In the genomic region with DNA sequence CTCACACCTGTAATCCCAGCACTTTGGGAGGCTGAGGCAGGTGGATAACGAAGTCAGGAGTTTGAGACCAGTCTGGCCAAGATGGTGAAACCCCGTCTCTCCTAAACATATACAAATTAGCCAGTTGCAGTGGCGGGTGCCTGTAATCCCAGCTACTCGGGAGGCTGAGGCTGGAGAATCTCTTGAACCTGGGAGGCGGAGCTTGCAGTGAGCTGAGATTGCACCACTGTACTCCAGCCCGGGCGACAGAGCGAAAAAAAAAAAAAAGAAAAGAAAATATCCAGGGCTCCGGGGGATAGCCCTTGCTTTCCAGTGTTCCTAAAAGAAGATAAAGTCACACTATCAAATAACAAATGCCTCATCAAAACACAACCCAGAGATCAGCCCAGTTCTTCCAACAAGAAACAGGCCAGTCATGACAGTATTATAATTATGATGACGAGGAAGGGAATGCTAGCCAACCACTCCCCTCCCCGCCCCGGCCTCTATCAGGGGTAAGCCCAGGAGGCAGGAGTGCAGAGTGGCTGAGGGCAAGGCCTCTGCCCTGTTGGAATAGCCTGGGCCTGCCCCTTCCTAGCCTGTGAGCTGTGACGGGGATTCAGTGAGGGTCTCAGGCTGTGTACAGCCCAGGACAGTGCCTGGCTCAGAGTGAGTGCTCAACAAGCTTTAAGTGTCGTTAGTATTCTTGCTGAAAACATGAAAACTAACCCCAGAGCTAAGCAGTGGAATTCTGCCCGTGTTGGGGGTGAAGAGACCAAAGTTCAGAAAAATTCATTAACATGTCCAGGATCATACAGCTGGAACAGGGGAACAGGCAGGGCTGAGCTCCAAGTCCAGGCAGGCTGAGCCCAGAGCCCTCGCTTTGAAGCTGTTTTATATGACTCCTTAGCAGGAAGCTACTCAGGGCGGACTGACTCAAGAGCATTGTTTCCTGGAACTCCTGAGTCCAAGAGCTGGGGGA, we compare ENCODE assay signal across 12 cellular contexts. TPM values are rescaled to one million over a fixed set of nuclear protein-coding genes. Genes with fewer than 3 reads are reported as not detected.
DNase-seq lines count a peak whose midpoint lies in the region; ATAC-seq and TF ChIP-seq lines count a peak whose summit lies in the region.
"Had no signal": no experiment of that assay in that cellular context is flagged by ENCODE, and none has a peak within 500 bp of the region (broad histone marks: within the 10 kb centered on the region; RNA-seq: fewer than 3 reads in every experiment).

No MANE protein-coding gene starts in this region.

- DNase-seq in NCI-H510A treated with DMSO at 0.1 percent for 48 hours (lab: John Stamatoyannopoulos, UW) (peak; percentile 11), NCI-H510A (lab: John Stamatoyannopoulos, UW) (no peak), cardiac muscle cell (ENCODE audit: low read depth in 1 of 2, low spot score in 1 of 2) (peak; percentile 29 to 72), neuronal stem cell (ENCODE audit: low spot score) (no peak), NCI-H1092 (lab: John Stamatoyannopoulos, UW) (no peak), GM20000 (ENCODE audit: low spot score) (no peak)
- DNase-seq in effector CD4-positive, alpha-beta T cell, result no peak
- DNase-seq: activated CD8-positive, alpha-beta memory T cell treated with anti-CD3 and anti-CD28 coated beads, Interleukin-2, amount 50 U/mL, for 4 hours; effector memory CD4-positive, alpha-beta T cell; NCI-H2081 had no signal

- no peak overlapping the region for H3K23ac ChIP-seq in neuronal stem cell (ENCODE audit: low read depth, low read length, poor library complexity)

- no peak overlapping the region for H3K4me2 ChIP-seq in neuronal stem cell (ENCODE audit: insufficient read depth, low read length, poor library complexity, severe bottlenecking)

- H3K18ac ChIP-seq in neuronal stem cell (ENCODE audit: low read length), result peak overlapping the region; percentile 72

- ATAC-seq in HG03039 (IDR thresholded peaks at IDR 0.05; ENCODE audit: unreplicated experiment), result no peak

- WGBS in neuronal stem cell (ENCODE audit: extremely low coverage in 2 of 2, insufficient read length in 2 of 2, insufficient replicate concordance in 1 of 2), 2 donors, result no CpG with 5 or more reads among the region's 17 CpGs

- no peak overlapping the region for H4K8ac ChIP-seq in neuronal stem cell (ENCODE audit: low read depth, low read length)

- no peak overlapping the region for H3K14ac ChIP-seq in neuronal stem cell (ENCODE audit: low read length)

- peaks cover 28% of the 10 kb centered on the region for H3K4me1 ChIP-seq in cardiac muscle cell (ENCODE audit: low read depth)
- H3K4me1 ChIP-seq in neuronal stem cell (ENCODE audit: control insufficient read depth in 2 of 2, insufficient read depth in 1 of 2, low read depth in 1 of 2, low read length in 2 of 2), result peaks cover 0 to 2% of the 10 kb centered on the region in 2 donors

- H2BK15ac ChIP-seq in neuronal stem cell (ENCODE audit: low read length), result no peak overlapping the region

- TF ChIP-seq CTCF in cardiac muscle cell (IDR thresholded peaks at IDR 0.05; ENCODE audit: low read depth, low read length) (no peak), GM20000 (IDR thresholded peaks at IDR 0.05; ENCODE audit: extremely low read depth, missing control alignments) (no peak)

- H3K4me3 ChIP-seq in cardiac muscle cell (no peak overlapping the region), neuronal stem cell (ENCODE audit: low read length in 2 of 2) (no peak overlapping the region)

- no peak overlapping the region for H3K9ac ChIP-seq in neuronal stem cell (ENCODE audit: low read depth, low read length, poor library complexity)

- no peak overlapping the region for H3K4ac ChIP-seq in neuronal stem cell (ENCODE audit: low read length)

- H3K27me3 ChIP-seq in cardiac muscle cell, result no peaks in the 10 kb centered on the region
- peaks cover 0 to 32% (median 0%) of the 10 kb centered on the region in 3 experiments for H3K27me3 ChIP-seq in neuronal stem cell (ENCODE audit: control insufficient read depth in 3 of 3, insufficient read depth in 3 of 3, low read depth in 1 of 3, low read length in 3 of 3)

- H2BK120ac ChIP-seq in neuronal stem cell (ENCODE audit: low read depth, low read length), result no peak overlapping the region

- H3K36me3 ChIP-seq in cardiac muscle cell, result no peaks in the 10 kb centered on the region
- no peaks in the 10 kb centered on the region for H3K36me3 ChIP-seq in neuronal stem cell (replicated peaks in 1 of 2; ENCODE audit: control insufficient read depth in 2 of 2, insufficient read depth in 2 of 2, low read length in 2 of 2)

- no peaks in the 10 kb centered on the region for H3K9me3 ChIP-seq in cardiac muscle cell (ENCODE audit: low read depth)
- H3K9me3 ChIP-seq in neuronal stem cell (replicated peaks in 1 of 2; ENCODE audit: control insufficient read depth in 2 of 2, insufficient read depth in 1 of 2, low read depth in 1 of 2, low read length in 2 of 2), result no peaks in the 10 kb centered on the region

- no peak overlapping the region for H2AFZ ChIP-seq in neuronal stem cell (ENCODE audit: low read length)

- H2BK12ac ChIP-seq in neuronal stem cell (ENCODE audit: low read length), result no peak overlapping the region

- no peak overlapping the region for H2AK5ac ChIP-seq in neuronal stem cell (ENCODE audit: low read depth, low read length)

- H3K27ac ChIP-seq in cardiac muscle cell, result peak overlapping the region; percentile 73
- H3K27ac ChIP-seq in neuronal stem cell (replicated peaks; ENCODE audit: low read length), result no peak overlapping the region
- H3K27ac ChIP-seq: 22Rv1 had no signal

- no peaks in the 10 kb centered on the region for H3K79me1 ChIP-seq in neuronal stem cell (ENCODE audit: low read depth, low read length)

- no peak overlapping the region for H4K91ac ChIP-seq in neuronal stem cell (ENCODE audit: low read depth, low read length, poor library complexity)

- H2BK5ac ChIP-seq in neuronal stem cell (ENCODE audit: low read length), result no peak overlapping the region

RNA-seq across cellular contexts. Expression of gene FAM241B, which starts 54.3 kb away (rescaled TPM):
- 8.5 and 13.7 TPM in 2 replicates for total RNA-seq in cardiac muscle cell
- polyA plus RNA-seq in cardiac muscle cell, result 42.4 and 45.3 TPM in 2 replicates
- polyA plus RNA-seq in neuronal stem cell (2013, experiment 1 of 2), result 21.0 TPM
- polyA plus RNA-seq in neuronal stem cell (2013, experiment 2 of 2), result 22.3 TPM

Comparison
In these comparisons a context has a peak if more than half of its experiments do, and no peak if none do; other contexts are left out.
1. DNase-seq: peak in NCI-H510A treated with DMSO at 0.1 percent for 48 hours (single experiment) and cardiac muscle cell (2 of 2); none in NCI-H510A (single experiment), neuronal stem cell (single experiment), effector CD4-positive, alpha-beta T cell (single experiment), NCI-H1092 (single experiment) and GM20000 (single experiment).